Comparison of ENCODE assay signal across 29 cellular contexts in the genomic region with DNA sequence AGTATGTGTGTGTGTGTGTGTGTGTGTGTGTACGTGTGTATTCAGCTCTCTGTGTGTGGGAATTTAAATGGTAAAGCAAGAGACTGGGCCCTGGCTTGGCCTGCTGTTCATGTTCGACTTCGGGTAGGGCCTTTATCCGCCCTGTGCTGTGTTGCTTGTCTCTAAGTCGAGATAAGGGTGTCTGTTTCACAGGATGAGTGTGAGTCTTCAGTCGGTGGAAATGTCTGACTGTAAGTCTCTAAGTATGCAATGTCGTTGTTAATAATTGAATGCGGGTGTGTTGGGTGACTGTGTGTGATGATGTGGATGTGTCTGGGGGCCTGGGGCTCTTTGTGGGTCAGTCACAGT. TPM values are rescaled to one million over a fixed set of nuclear protein-coding genes. Genes with fewer than 3 reads are reported as not detected.
DNase-seq lines count a peak whose midpoint lies in the region; ATAC-seq, FAIRE-seq and TF ChIP-seq lines count a peak whose summit lies in the region.
"Had no signal": no experiment of that assay in that cellular context is flagged by ENCODE, and none has a peak within 500 bp of the region (broad histone marks: within the 10 kb centered on the region; RNA-seq: fewer than 3 reads in every experiment).

No MANE protein-coding gene starts in this region.

- H3K4me3 ChIP-seq in bronchial epithelial cell (ENCODE audit: low read depth, low read length): no peak overlapping the region
- H3K4me3 ChIP-seq: ascending aorta, mucosa of descending colon had no signal

- no peaks in the 10 kb centered on the region for H3K36me3 ChIP-seq in bronchial epithelial cell (ENCODE audit: control insufficient read depth, insufficient read depth, low read length)
- H3K36me3 ChIP-seq: ascending aorta, pancreas, SJCRH30 had no signal

- peaks cover 28% of the 10 kb centered on the region for H3K27me3 ChIP-seq in bronchial epithelial cell (ENCODE audit: control insufficient read depth, insufficient read depth, low read length)
- H3K27me3 ChIP-seq: ascending aorta, pancreas had no signal

- ATAC-seq in left lobe of liver: no peak
- ATAC-seq: activated CD4-positive, alpha-beta T cell treated with anti-CD3 and anti-CD28 coated beads for 36 hours; activated CD8-positive, alpha-beta T cell treated with anti-CD3 and anti-CD28 coated beads, Interleukin-2, amount 10 ng/mL, durations not matched to agents 7 days and 5 days; T-helper 17 cell had no signal

- DNase-seq in activated CD8-positive, alpha-beta memory T cell treated with anti-CD3 and anti-CD28 coated beads for 24 hours: peak; percentile 40
- no peak for DNase-seq in activated CD8-positive, alpha-beta memory T cell treated with anti-CD3 and anti-CD28 coated beads, Interleukin-2, amount 50 U/mL, for 4 hours
- no peak for DNase-seq in bronchial epithelial cell (ENCODE audit: low read depth)
- peak; percentile 6 for DNase-seq in left lobe of liver (ENCODE audit: low spot score)
- DNase-seq in NCI-H69 (lab: John Stamatoyannopoulos, UW): no peak
- no peak for DNase-seq in RPMI8226
- DNase-seq in stimulated activated CD4-positive, alpha-beta T cell treated with anti-CD3 and anti-CD28 coated beads, Interleukin-2, amount 100 ng/mL, for 24 hours: no peak
- no peak for DNase-seq in SW 1271 (lab: John Stamatoyannopoulos, UW)
- DNase-seq: activated CD4-positive, alpha-beta T cell treated with anti-CD3 and anti-CD28 coated beads for 36 hours; activated CD8-positive, alpha-beta T cell treated with anti-CD3 and anti-CD28 coated beads, Interleukin-2, amount 10 ng/mL, durations not matched to agents 7 days and 5 days; activated effector memory CD4-positive, alpha-beta T cell treated with Interleukin-2 at 50 U/mL for 16 hours; activated naive CD8-positive, alpha-beta T cell treated with anti-CD3 and anti-CD28 coated beads for 36 hours; CD4-positive, CD25-positive, alpha-beta regulatory T cell; central memory CD4-positive, alpha-beta T cell; GOT3; mucosa of descending colon; NCI-H1105; NCI-H187 treated with DMSO at 0.1 percent for 48 hours; NCI-H2227 treated with DMSO at 0.1 percent for 48 hours; NCI-H526 treated with DMSO at 0.1 percent for 48 hours; SJCRH30; stimulated activated CD4-positive, alpha-beta T cell treated with anti-CD3 and anti-CD28 coated beads, Interleukin-4, amount 100 ng/mL, for 1 hour; T-helper 17 cell had no signal

- no peak for TF ChIP-seq CTCF in bronchial epithelial cell (IDR thresholded peaks at IDR 0.05; ENCODE audit: insufficient read depth, low read length, severe bottlenecking)

- peak; percentile 93 for FAIRE-seq in bronchial epithelial cell (lab: Jason Lieb, UNC)
- FAIRE-seq: D721Med, frontal cortex, GM12891, islet of Langerhans, pancreas had no signal

RNA-seq across cellular contexts. Expression of a gene that starts 34.7 kb away (rescaled TPM):
- total RNA-seq in bronchial epithelial cell (9.0 and 10.8 TPM in 2 replicates), left lobe of liver (13.0 TPM)

RNA-seq across cellular contexts. Expression of a gene that starts 40.8 kb away (rescaled TPM):
- total RNA-seq in bronchial epithelial cell (134 and 284 TPM in 2 replicates), left lobe of liver (104 TPM)

RNA-seq across cellular contexts. Expression of a gene that starts 50.8 kb away (rescaled TPM):
- total RNA-seq in bronchial epithelial cell (1.6 and 1.7 TPM in 2 replicates), left lobe of liver (6.7 TPM)

Comparison
In these comparisons a context has a peak if more than half of its experiments do, and no peak if none do; other contexts are left out.
1. DNase-seq: peak in activated CD8-positive, alpha-beta memory T cell treated with anti-CD3 and anti-CD28 coated beads for 24 hours (single experiment) and left lobe of liver (single experiment); none in activated CD8-positive, alpha-beta memory T cell treated with anti-CD3 and anti-CD28 coated beads, Interleukin-2, amount 50 U/mL, for 4 hours (single experiment), bronchial epithelial cell (single experiment), NCI-H69 (single experiment), RPMI8226 (single experiment), stimulated activated CD4-positive, alpha-beta T cell treated with anti-CD3 and anti-CD28 coated beads, Interleukin-2, amount 100 ng/mL, for 24 hours (0 of 2) and SW 1271 (0 of 2).